ENCODE assay signal across 1 cellular context in genomic region chr6:43433148-43433547, GRCh38.
TF ChIP-seq lines count a peak whose summit lies in the region.

No MANE protein-coding gene starts in this region.

TF ChIP-seq in K562, 482 proteins besides CTCF, POLR2A, EP300 and RAD21:
- TF ChIP-seq ZNF609 (CRISPR knock-in tag; IDR thresholded peaks at IDR 0.05; ENCODE audit: borderline replicate concordance) (0 out of 2 replicates have a peak, but pooled peaks have one; percentile 56), ZNF589 (CRISPR knock-in tag; IDR thresholded peaks at IDR 0.05; ENCODE audit: low read depth) (no peak)
